22 cellular contexts compared by ENCODE assay signal in genomic region chr18:56743115-56743514, GRCh38.
DNase-seq lines count a peak whose midpoint lies in the region; ATAC-seq lines count a peak whose summit lies in the region.
"Had no signal": no experiment of that assay in that cellular context is flagged by ENCODE, and none has a peak within 500 bp of the region (broad histone marks: within the 10 kb centered on the region; RNA-seq: fewer than 3 reads in every experiment).

No MANE protein-coding gene starts in this region.

- no peak overlapping the region for H3K4me3 Mint-ChIP-seq in activated CD4-positive, alpha-beta T cell treated with anti-CD3 and anti-CD28 coated beads for 36 hours
- no peak overlapping the region for H3K4me3 Mint-ChIP-seq in activated T-cell treated with anti-CD3 and anti-CD28 coated beads, Interleukin-2, amount 50 U/mL, for 72 hours
- no peak overlapping the region for H3K4me3 Mint-ChIP-seq in stimulated activated effector memory CD8-positive, alpha-beta T cell treated with anti-CD3 and anti-CD28 coated beads, Interleukin-12 subunit alpha, Interleukin-12 subunit beta, amount 100 ng/mL, for 72 hours
- H3K4me3 Mint-ChIP-seq: CD14-positive monocyte; CD4-positive, alpha-beta T cell; CD8-positive, alpha-beta memory T cell had no signal

- no peaks in the 10 kb centered on the region for H3K9me3 Mint-ChIP-seq in activated CD4-positive, alpha-beta T cell treated with anti-CD3 and anti-CD28 coated beads for 36 hours (ENCODE audit: low read depth)
- H3K9me3 Mint-ChIP-seq in activated T-cell treated with anti-CD3 and anti-CD28 coated beads, Interleukin-2, amount 50 U/mL, for 72 hours: no peaks in the 10 kb centered on the region
- no peaks in the 10 kb centered on the region for H3K9me3 Mint-ChIP-seq in stimulated activated effector memory CD8-positive, alpha-beta T cell treated with anti-CD3 and anti-CD28 coated beads, Interleukin-12 subunit alpha, Interleukin-12 subunit beta, amount 100 ng/mL, for 72 hours
- H3K9me3 Mint-ChIP-seq: CD14-positive monocyte; CD4-positive, alpha-beta T cell; CD8-positive, alpha-beta memory T cell had no signal

- no peak overlapping the region for H3K27ac Mint-ChIP-seq in activated CD4-positive, alpha-beta T cell treated with anti-CD3 and anti-CD28 coated beads for 36 hours
- H3K27ac Mint-ChIP-seq in activated T-cell treated with anti-CD3 and anti-CD28 coated beads, Interleukin-2, amount 50 U/mL, for 72 hours: no peak overlapping the region
- no peak overlapping the region for H3K27ac Mint-ChIP-seq in stimulated activated effector memory CD8-positive, alpha-beta T cell treated with anti-CD3 and anti-CD28 coated beads, Interleukin-12 subunit alpha, Interleukin-12 subunit beta, amount 100 ng/mL, for 72 hours
- H3K27ac Mint-ChIP-seq: CD14-positive monocyte; CD4-positive, alpha-beta T cell; CD8-positive, alpha-beta memory T cell had no signal

- DNase-seq in activated CD4-positive, alpha-beta T cell treated with anti-CD3 and anti-CD28 coated beads for 36 hours: no peak
- DNase-seq in activated CD4-positive, alpha-beta T cell treated with anti-CD3 and anti-CD28 coated beads, Interleukin-2, amount 50 U/mL, for 1 hour: no peak
- DNase-seq in activated T-cell treated with anti-CD3 and anti-CD28 coated beads, Interleukin-2, amount 50 U/mL, for 72 hours: no peak
- no peak for DNase-seq in activated T-cell treated with anti-CD3 and anti-CD28 coated beads, Interleukin-2, amount 50 U/mL, for 48 hours
- DNase-seq in stimulated activated CD4-positive, alpha-beta T cell treated with anti-CD3 and anti-CD28 coated beads, Interleukin-1b, Interleukin-23, amount 100 ng/mL, for 48 hours: peak; percentile 3
- no peak for DNase-seq in stimulated activated CD4-positive, alpha-beta T cell treated with anti-CD3 and anti-CD28 coated beads, Interleukin-2, amount 100 ng/mL, for 24 hours
- DNase-seq in stimulated activated effector memory CD8-positive, alpha-beta T cell treated with anti-CD3 and anti-CD28 coated beads, Interleukin-12 subunit alpha, Interleukin-12 subunit beta, amount 100 ng/mL, for 72 hours (ENCODE audit: low spot score in 2 of 2): no peak
- no peak for DNase-seq in MV-4-11 (lab: John Stamatoyannopoulos, UW)
- DNase-seq: ACHN; AML-193; BE2C; CD4-positive, alpha-beta T cell; CD8-positive, alpha-beta memory T cell; DMS 273 treated with DMSO at 0.1 percent for 48 hours; DMS79; EL; GDM1; GM23248; H7; HCEC 1CT had no signal

- ATAC-seq in activated CD4-positive, alpha-beta T cell treated with anti-CD3 and anti-CD28 coated beads for 36 hours: peak; percentile 40
- peak; percentile 27 to 63 for ATAC-seq in activated T-cell treated with anti-CD3 and anti-CD28 coated beads, Interleukin-2, amount 50 U/mL, for 72 hours (replicated peaks in 1 of 2)
- peak; percentile 51 for ATAC-seq in stimulated activated effector memory CD8-positive, alpha-beta T cell treated with anti-CD3 and anti-CD28 coated beads, Interleukin-12 subunit alpha, Interleukin-12 subunit beta, amount 100 ng/mL, for 72 hours
- ATAC-seq: GM12878 had no signal

- CTCF ChIA-PET in activated CD4-positive, alpha-beta T cell treated with anti-CD3 and anti-CD28 coated beads for 36 hours (lab: Charles Lee): interaction anchor here (0.8 kb wide), 1 partner anchor 35 kb away, joined by 4 read pairs; no protein-coding TSS in a partner anchor

- POLR2A ChIA-PET in activated CD4-positive, alpha-beta T cell treated with anti-CD3 and anti-CD28 coated beads for 36 hours (lab: Charles Lee): no interaction called here

- H3K27me3 Mint-ChIP-seq in activated CD4-positive, alpha-beta T cell treated with anti-CD3 and anti-CD28 coated beads for 36 hours: no peaks in the 10 kb centered on the region
- no peaks in the 10 kb centered on the region for H3K27me3 Mint-ChIP-seq in activated T-cell treated with anti-CD3 and anti-CD28 coated beads, Interleukin-2, amount 50 U/mL, for 72 hours (ENCODE audit: low read depth)
- H3K27me3 Mint-ChIP-seq: CD4-positive, alpha-beta T cell; CD8-positive, alpha-beta memory T cell had no signal

- H3K4me1 Mint-ChIP-seq in activated CD4-positive, alpha-beta T cell treated with anti-CD3 and anti-CD28 coated beads for 36 hours: peaks cover 24% of the 10 kb centered on the region
- peaks cover 20% of the 10 kb centered on the region for H3K4me1 Mint-ChIP-seq in activated T-cell treated with anti-CD3 and anti-CD28 coated beads, Interleukin-2, amount 50 U/mL, for 72 hours (ENCODE audit: low read depth)
- H3K4me1 Mint-ChIP-seq in stimulated activated effector memory CD8-positive, alpha-beta T cell treated with anti-CD3 and anti-CD28 coated beads, Interleukin-12 subunit alpha, Interleukin-12 subunit beta, amount 100 ng/mL, for 72 hours: peaks cover 18% of the 10 kb centered on the region

- no peaks in the 10 kb centered on the region for H3K36me3 Mint-ChIP-seq in activated CD4-positive, alpha-beta T cell treated with anti-CD3 and anti-CD28 coated beads for 36 hours (ENCODE audit: low read depth)
- no peaks in the 10 kb centered on the region for H3K36me3 Mint-ChIP-seq in activated T-cell treated with anti-CD3 and anti-CD28 coated beads, Interleukin-2, amount 50 U/mL, for 72 hours (ENCODE audit: insufficient read depth in 2 of 2)
- H3K36me3 Mint-ChIP-seq in stimulated activated effector memory CD8-positive, alpha-beta T cell treated with anti-CD3 and anti-CD28 coated beads, Interleukin-12 subunit alpha, Interleukin-12 subunit beta, amount 100 ng/mL, for 72 hours: no peaks in the 10 kb centered on the region

- intact Hi-C loops in activated CD4-positive, alpha-beta T cell treated with anti-CD3 and anti-CD28 coated beads for 36 hours (cut with DNase I, micrococcal nuclease): no loop called here
